8 cellular contexts compared by ENCODE assay signal in genomic region chr2:98649135-98649991, GRCh38. TPM values are rescaled to one million over a fixed set of nuclear protein-coding genes. Genes with fewer than 3 reads are reported as not detected.
DNase-seq lines count a peak whose midpoint lies in the region; ATAC-seq and TF ChIP-seq lines count a peak whose summit lies in the region.

No MANE protein-coding gene starts in this region.

- H3K27ac ChIP-seq in MM.1S (ENCODE audit: low read length), result no peak overlapping the region
- peak overlapping the region; percentile 32 for H3K27ac ChIP-seq in neutrophil
- H3K27ac ChIP-seq in testis, result no peak overlapping the region

- no peaks in the 10 kb centered on the region for H3K79me2 ChIP-seq in MM.1S (ENCODE audit: low read length)

- DNase-seq in BJ (ENCODE audit: low read depth) (peak; percentile 14), MM.1S (peak; percentile 83), RPMI8226 (peak; percentile 78), activated T-helper 1 cell treated with Interleukin-2 at 50 U/mL for 16 hours (ENCODE audit: low read depth) (peak; percentile 63), fibroblast of the aortic adventitia (ENCODE audit: low read depth) (peak; percentile 84), testis (peak; percentile 93)

- no peak overlapping the region for H3K9ac ChIP-seq in MM.1S (ENCODE audit: low read length)

- H3F3A ChIP-seq in MM.1S (ENCODE audit: insufficient read depth, low read length), result no peaks in the 10 kb centered on the region

- CTCF ChIA-PET in BJ (lab: Yijun Ruan, JAX), result interaction anchor here (0.6 to 1.9 kb wide), 35 partner anchors 8 to 1610 kb away, joined by 3 to 47 read pairs (median 4); no protein-coding TSS in a partner anchor

- POLR2A ChIA-PET in BJ (lab: Charles Lee), result no interaction called here

- H4K20me1 ChIP-seq in MM.1S (ENCODE audit: insufficient read depth, low read length), result no peaks in the 10 kb centered on the region

- H3K4me3 ChIP-seq in BJ (ENCODE audit: low read depth, low read length), result no peak overlapping the region
- H3K4me3 ChIP-seq in MM.1S (ENCODE audit: low read length), result no peak overlapping the region
- no peak overlapping the region for H3K4me3 ChIP-seq in fibroblast of the aortic adventitia (ENCODE audit: low read depth, low read length)
- H3K4me3 ChIP-seq in neutrophil (ENCODE audit: low read depth in 1 of 2, low read length in 1 of 2), result no peak overlapping the region
- H3K4me3 ChIP-seq in testis, result no peak overlapping the region

- H3K36me3 ChIP-seq in BJ (ENCODE audit: control insufficient read depth, insufficient read depth, low read length) (no peaks in the 10 kb centered on the region), MM.1S (replicated peaks; ENCODE audit: insufficient read depth, low read length) (no peaks in the 10 kb centered on the region), neutrophil (peaks cover 16% of the 10 kb centered on the region), testis (ENCODE audit: low read depth, missing control alignments) (no peaks in the 10 kb centered on the region)

- TF ChIP-seq CTCF in BJ (IDR thresholded peaks at IDR 0.05; ENCODE audit: insufficient read depth, low read depth, low read length) (peak; percentile 100), MM.1S (IDR thresholded peaks at IDR 0.05; ENCODE audit: low read length) (peak; percentile 99), fibroblast of the aortic adventitia (IDR thresholded peaks at IDR 0.05; ENCODE audit: insufficient read depth, low read length) (peak; percentile 100), neutrophil (IDR thresholded peaks at IDR 0.05) (peak; percentile 93), testis (IDR thresholded peaks at IDR 0.05) (peak; percentile 94 to 97 (median 96))

- no peaks in the 10 kb centered on the region for H3K9me2 ChIP-seq in MM.1S (replicated peaks; ENCODE audit: insufficient read depth, low read length)

- H3K4me1 ChIP-seq in MM.1S (ENCODE audit: low read length) (no peaks in the 10 kb centered on the region), neutrophil (ENCODE audit: control insufficient read depth in 1 of 2, insufficient read depth in 1 of 2, low read depth in 1 of 2, low read length in 1 of 2) (peaks cover 6 to 8% of the 10 kb centered on the region in 2 experiments), testis (no peaks in the 10 kb centered on the region)

- H3K27me3 ChIP-seq in BJ (ENCODE audit: control insufficient read depth, insufficient read depth, low read length) (0 out of 2 replicates have a peak, but pooled peaks cover 2% of the 10 kb centered on the region), MM.1S (replicated peaks; ENCODE audit: insufficient read depth, low read length) (no peaks in the 10 kb centered on the region), neutrophil (no peaks in the 10 kb centered on the region), testis (no peaks in the 10 kb centered on the region)

- H3K9me3 ChIP-seq in MM.1S (replicated peaks; ENCODE audit: insufficient read depth, low read length), result no peaks in the 10 kb centered on the region
- no peaks in the 10 kb centered on the region for H3K9me3 ChIP-seq in neutrophil
- no peaks in the 10 kb centered on the region for H3K9me3 ChIP-seq in testis

- H3K4me2 ChIP-seq in MM.1S (ENCODE audit: low read depth, low read length), result no peak overlapping the region

- WGBS in testis, 2 donors, result 48 to 55% methylated on average over 4 of the region's 4 CpGs

- H2AFZ ChIP-seq in MM.1S (ENCODE audit: low read length), result no peak overlapping the region

- ATAC-seq in GM19372 (IDR thresholded peaks at IDR 0.05; ENCODE audit: low read depth, unreplicated experiment), result peak; percentile 84

- intact Hi-C loops in testis (cut with DNase I; ENCODE audit: low total_unique reads), result loop anchor here (10.0 kb wide), 1 partner anchor 185 kb away; no protein-coding TSS in a partner anchor

- TF ChIP-seq POLR2A in testis (IDR thresholded peaks at IDR 0.05), result no peak

RNA-seq across cellular contexts. Expression of gene UNC50, which starts 41.0 kb away (rescaled TPM):
- polyA plus RNA-seq in BJ (2011; rRNA removed) (18.3 and 43.9 TPM in 2 replicates), testis (ENCODE audit: insufficient read depth, low read depth, low replicate concordance) (102 TPM)
- polyA minus RNA-seq in BJ (2011; rRNA and poly(A)+ RNA removed), result 9.3 and 11.8 TPM in 2 replicates
- total RNA-seq in fibroblast of the aortic adventitia (ENCODE audit: low replicate concordance) (42.8 and 49.6 TPM in 2 replicates), testis (10 to 100 TPM; 60.4 to 60.8 TPM)

RNA-seq across cellular contexts. Expression of gene COA5, which starts 41.1 kb away (rescaled TPM):
- polyA plus RNA-seq in BJ (2011; rRNA removed), result 23.0 and 24.4 TPM in 2 replicates
- 3.0 and 3.4 TPM in 2 replicates for polyA minus RNA-seq in BJ (2011; rRNA and poly(A)+ RNA removed)
- 15.0 and 22.6 TPM in 2 replicates for total RNA-seq in fibroblast of the aortic adventitia (ENCODE audit: low replicate concordance)
- total RNA-seq in testis, result 10 to 100 TPM; 40.5 to 47.7 TPM
- 65.9 TPM for polyA plus RNA-seq in testis (ENCODE audit: insufficient read depth, low read depth, low replicate concordance)

Comparison
In these comparisons a context has a peak if more than half of its experiments do, and no peak if none do; other contexts are left out.
1. DNase-seq: peak in every context shown above with its lines; median percentile 93 in testis; 84 in fibroblast of the aortic adventitia; 83 in MM.1S; 78 in RPMI8226; 63 in activated T-helper 1 cell treated with Interleukin-2 at 50 U/mL for 16 hours; 14 in BJ.